Comparison of ENCODE assay signal across 29 cellular contexts in genomic region chr14:101030586-101030985, GRCh38.
"Had no signal": no experiment of that assay in that cellular context is flagged by ENCODE, and none has a peak within 500 bp of the region (broad histone marks: within the 10 kb centered on the region; RNA-seq: fewer than 3 reads in every experiment).

No MANE protein-coding gene starts in this region.

- DNase-seq: activated CD4-positive, alpha-beta T cell treated with anti-CD3 and anti-CD28 coated beads for 4 hours; activated CD4-positive, alpha-beta T cell treated with anti-CD3 and anti-CD28 coated beads, Interleukin-2, amount 50 U/mL, for 48 hours; activated CD8-positive, alpha-beta memory T cell treated with anti-CD3 and anti-CD28 coated beads, Interleukin-2, amount 10 ng/mL, durations not matched to agents 7 days and 5 days; activated effector memory CD4-positive, alpha-beta T cell treated with Interleukin-2 at 50 U/mL for 16 hours; activated naive CD4-positive, alpha-beta T cell; activated T-cell treated with anti-CD3 and anti-CD28 coated beads, Interleukin-2, amount 50 U/mL, for 24 hours; amygdala; MG63; MV-4-11; NCI-H1092 treated with DMSO at 0.1 percent for 48 hours; NCI-H1417 treated with DMSO at 0.1 percent for 48 hours; NCI-H1694; NCI-H2029; NCI-H2107; NCI-H2171 treated with DMSO at 0.1 percent for 48 hours; NCI-H226; NCI-H526; NCI-H82; NK-92 treated with Interleukin-12 subunit alpha and Interleukin-12 subunit beta, amount 100 ng/mL, for 24 hours; OCI-M1; RPMI8226; SHP77 treated with DMSO at 0.1 percent for 48 hours had no signal

- H3K4me1 Mint-ChIP-seq: activated CD8-positive, alpha-beta memory T cell treated with anti-CD3 and anti-CD28 coated beads, Interleukin-2, amount 10 ng/mL, durations not matched to agents 7 days and 5 days; brain had no signal

- H3K27me3 Mint-ChIP-seq: activated CD8-positive, alpha-beta memory T cell treated with anti-CD3 and anti-CD28 coated beads, Interleukin-2, amount 10 ng/mL, durations not matched to agents 7 days and 5 days; activated naive CD8-positive, alpha-beta T cell had no signal

- H3K9me3 Mint-ChIP-seq: activated T-cell treated with anti-CD3 and anti-CD28 coated beads, Interleukin-2, amount 50 U/mL, for 24 hours; activated T-helper 1 cell treated with anti-CD3 and anti-CD28 coated beads, Interleukin-12 subunit alpha, Interleukin-12 subunit beta, Interleukin-2, Interleukin-4 antibody, amounts not matched to agents 30 ng/mL and 10 ng/mL and 1 ng/mL, durations not matched to agents 14 hours and 24 hours and 36 hours; T-helper 1 cell treated with Interleukin-12 subunit alpha and Interleukin-12 subunit beta and Interleukin-4 antibody, amounts not matched to agents 30 μg/mL and 1 μg/mL, for 36 hours had no signal

- H3K36me3 ChIP-seq: MG63 had no signal

- H3K9me3 ChIP-seq: MG63 had no signal

- H3K36me3 Mint-ChIP-seq: activated CD8-positive, alpha-beta memory T cell treated with anti-CD3 and anti-CD28 coated beads, Interleukin-2, amount 10 ng/mL, durations not matched to agents 7 days and 5 days; activated naive CD8-positive, alpha-beta T cell; brain had no signal

- H3K27me3 ChIP-seq: MG63 had no signal

- ATAC-seq: activated CD4-positive, CD25-positive, alpha-beta regulatory T cell treated with anti-CD3 and anti-CD28 coated beads, Interleukin-2, amount 50 U/mL, for 24 hours; activated CD8-positive, alpha-beta memory T cell treated with anti-CD3 and anti-CD28 coated beads, Interleukin-2, amount 10 ng/mL, durations not matched to agents 7 days and 5 days; Panc1 had no signal

- FAIRE-seq: astrocyte had no signal

- H3K4me3 ChIP-seq: MG63 had no signal

- H3K4me3 Mint-ChIP-seq: activated CD8-positive, alpha-beta memory T cell treated with anti-CD3 and anti-CD28 coated beads, Interleukin-2, amount 10 ng/mL, durations not matched to agents 7 days and 5 days; activated naive CD8-positive, alpha-beta T cell; activated T-cell treated with anti-CD3 and anti-CD28 coated beads, Interleukin-2, amount 50 U/mL, for 24 hours; activated T-helper 1 cell treated with anti-CD3 and anti-CD28 coated beads, Interleukin-12 subunit alpha, Interleukin-12 subunit beta, Interleukin-2, Interleukin-4 antibody, amounts not matched to agents 30 ng/mL and 10 ng/mL and 1 ng/mL, durations not matched to agents 14 hours and 24 hours and 36 hours; brain; T-helper 1 cell treated with Interleukin-12 subunit alpha and Interleukin-12 subunit beta and Interleukin-4 antibody, amounts not matched to agents 30 μg/mL and 1 μg/mL, for 36 hours had no signal

- H3K27ac Mint-ChIP-seq: activated CD8-positive, alpha-beta memory T cell treated with anti-CD3 and anti-CD28 coated beads, Interleukin-2, amount 10 ng/mL, durations not matched to agents 7 days and 5 days; activated naive CD8-positive, alpha-beta T cell; activated T-cell treated with anti-CD3 and anti-CD28 coated beads, Interleukin-2, amount 50 U/mL, for 24 hours; activated T-helper 1 cell treated with anti-CD3 and anti-CD28 coated beads, Interleukin-12 subunit alpha, Interleukin-12 subunit beta, Interleukin-2, Interleukin-4 antibody, amounts not matched to agents 30 ng/mL and 10 ng/mL and 1 ng/mL, durations not matched to agents 14 hours and 24 hours and 36 hours; brain; T-helper 1 cell treated with Interleukin-12 subunit alpha and Interleukin-12 subunit beta and Interleukin-4 antibody, amounts not matched to agents 30 μg/mL and 1 μg/mL, for 36 hours had no signal
